In the genomic region with DNA sequence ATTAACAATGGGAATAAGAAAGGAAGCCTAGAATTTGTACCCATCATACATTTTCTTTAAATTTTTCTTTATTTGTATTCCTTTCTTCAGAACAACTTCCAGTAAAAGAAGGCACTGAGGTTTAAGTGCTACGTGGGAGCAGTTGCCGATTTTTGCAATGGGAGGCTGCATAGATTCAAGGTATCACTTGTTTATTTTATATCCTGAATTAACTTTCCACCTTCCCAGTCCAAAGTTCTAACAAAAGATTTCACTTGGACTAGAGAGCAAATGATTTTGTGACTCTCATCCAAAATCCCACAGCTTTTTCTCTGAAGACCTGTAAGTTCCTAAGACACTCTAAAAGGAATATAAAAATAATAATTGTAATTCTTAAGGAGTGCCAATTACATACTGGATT, we compare ENCODE assay signal across 35 cellular contexts.
"Had no signal": no experiment of that assay in that cellular context is flagged by ENCODE, and none has a peak within 500 bp of the region (broad histone marks: within the 10 kb centered on the region; RNA-seq: fewer than 3 reads in every experiment).

No MANE protein-coding gene starts in this region.

- H3K4me3 ChIP-seq: body of pancreas, breast epithelium had no signal

- DNase-seq: activated CD4-positive, alpha-beta memory T cell treated with anti-CD3 and anti-CD28 coated beads, Interleukin-2, amount 10 ng/mL, durations not matched to agents 7 days and 5 days; activated CD4-positive, alpha-beta T cell treated with anti-CD3 and anti-CD28 coated beads for 1 hour; activated CD4-positive, alpha-beta T cell treated with anti-CD3 and anti-CD28 coated beads for 36 hours; activated CD4-positive, alpha-beta T cell treated with anti-CD3 and anti-CD28 coated beads for 48 hours; activated CD4-positive, alpha-beta T cell treated with anti-CD3 and anti-CD28 coated beads, Interleukin-2, amount 10 ng/mL, durations not matched to agents 7 days and 5 days; activated CD4-positive, alpha-beta T cell treated with anti-CD3 and anti-CD28 coated beads, Interleukin-2, amount 50 U/mL, for 48 hours; activated CD4-positive, CD25-positive, alpha-beta regulatory T cell; activated CD8-positive, alpha-beta memory T cell treated with anti-CD3 and anti-CD28 coated beads for 24 hours; activated CD8-positive, alpha-beta memory T cell treated with anti-CD3 and anti-CD28 coated beads, Interleukin-2, amount 10 ng/mL, durations not matched to agents 7 days and 5 days; activated CD8-positive, alpha-beta memory T cell treated with anti-CD3 and anti-CD28 coated beads, Interleukin-2, amount 50 U/mL, for 48 hours; activated CD8-positive, alpha-beta T cell treated with anti-CD3 and anti-CD28 coated beads, Interleukin-2, amount 10 ng/mL, durations not matched to agents 7 days and 5 days; activated effector memory CD4-positive, alpha-beta T cell treated with Interleukin-2 at 50 U/mL for 16 hours; activated gamma-delta T cell; activated naive CD4-positive, alpha-beta T cell treated with anti-CD3 and anti-CD28 coated beads, Interleukin-2, amount 10 ng/mL, durations not matched to agents 7 days and 5 days; activated naive CD4-positive, alpha-beta T cell treated with Interleukin-2 at 50 U/mL for 16 hours; activated naive CD8-positive, alpha-beta T cell treated with anti-CD3 and anti-CD28 coated beads, Interleukin-2, amount 10 ng/mL, durations not matched to agents 7 days and 5 days; activated naive CD8-positive, alpha-beta T cell treated with anti-CD3 and anti-CD28 coated beads, Interleukin-2, amount 50 U/mL, for 24 hours; activated T-cell treated with anti-CD3 and anti-CD28 coated beads, Interleukin-2, amount 50 U/mL, for 24 hours; activated T-cell treated with anti-CD3 and anti-CD28 coated beads, Interleukin-2, amount 50 U/mL, for 48 hours; amygdala; anterior cingulate cortex; body of pancreas; brain microvascular endothelial cell; central memory CD4-positive, alpha-beta T cell; T-cell; T-helper 2 cell; T-helper 9 cell; WERI-Rb-1 had no signal

- H3K36me3 Mint-ChIP-seq: activated CD8-positive, alpha-beta memory T cell treated with anti-CD3 and anti-CD28 coated beads, Interleukin-2, amount 10 ng/mL, durations not matched to agents 7 days and 5 days; activated naive CD4-positive, alpha-beta T cell treated with anti-CD3 and anti-CD28 coated beads, Interleukin-2, amount 10 ng/mL, durations not matched to agents 7 days and 5 days; activated naive CD4-positive, alpha-beta T cell treated with anti-CD3 and anti-CD28 coated beads, Interleukin-2, amount 50 U/mL, for 24 hours; activated naive CD8-positive, alpha-beta T cell; activated naive CD8-positive, alpha-beta T cell treated with anti-CD3 and anti-CD28 coated beads, Interleukin-2, amount 10 ng/mL, durations not matched to agents 7 days and 5 days; T-cell had no signal

- H3K4me1 Mint-ChIP-seq: activated CD4-positive, alpha-beta memory T cell treated with anti-CD3 and anti-CD28 coated beads, Interleukin-2, amount 10 ng/mL, durations not matched to agents 7 days and 5 days; activated CD4-positive, alpha-beta T cell treated with anti-CD3 and anti-CD28 coated beads, Interleukin-2, amount 10 ng/mL, durations not matched to agents 7 days and 5 days; activated CD8-positive, alpha-beta memory T cell treated with anti-CD3 and anti-CD28 coated beads, Interleukin-2, amount 10 ng/mL, durations not matched to agents 7 days and 5 days; activated naive CD4-positive, alpha-beta T cell treated with anti-CD3 and anti-CD28 coated beads, Interleukin-2, amount 10 ng/mL, durations not matched to agents 7 days and 5 days; activated naive CD8-positive, alpha-beta T cell treated with anti-CD3 and anti-CD28 coated beads, Interleukin-2, amount 10 ng/mL, durations not matched to agents 7 days and 5 days; T-cell had no signal

- H3K27ac ChIP-seq: body of pancreas, brain microvascular endothelial cell, breast epithelium, WERI-Rb-1 had no signal

- H3K27me3 ChIP-seq: body of pancreas, brain microvascular endothelial cell, breast epithelium had no signal

- H3K4me3 Mint-ChIP-seq: activated CD4-positive, alpha-beta memory T cell treated with anti-CD3 and anti-CD28 coated beads, Interleukin-2, amount 10 ng/mL, durations not matched to agents 7 days and 5 days; activated CD4-positive, alpha-beta T cell treated with anti-CD3 and anti-CD28 coated beads for 36 hours; activated CD4-positive, alpha-beta T cell treated with anti-CD3 and anti-CD28 coated beads, Interleukin-2, amount 10 ng/mL, durations not matched to agents 7 days and 5 days; activated CD8-positive, alpha-beta memory T cell treated with anti-CD3 and anti-CD28 coated beads, Interleukin-2, amount 10 ng/mL, durations not matched to agents 7 days and 5 days; activated CD8-positive, alpha-beta T cell treated with anti-CD3 and anti-CD28 coated beads, Interleukin-2, amount 10 ng/mL, durations not matched to agents 7 days and 5 days; activated naive CD4-positive, alpha-beta T cell treated with anti-CD3 and anti-CD28 coated beads, Interleukin-2, amount 10 ng/mL, durations not matched to agents 7 days and 5 days; activated naive CD4-positive, alpha-beta T cell treated with anti-CD3 and anti-CD28 coated beads, Interleukin-2, amount 50 U/mL, for 24 hours; activated naive CD8-positive, alpha-beta T cell; activated naive CD8-positive, alpha-beta T cell treated with anti-CD3 and anti-CD28 coated beads, Interleukin-2, amount 10 ng/mL, durations not matched to agents 7 days and 5 days; activated naive CD8-positive, alpha-beta T cell treated with anti-CD3 and anti-CD28 coated beads, Interleukin-2, amount 50 U/mL, for 24 hours; activated T-cell treated with anti-CD3 and anti-CD28 coated beads, Interleukin-2, amount 50 U/mL, for 24 hours; T-cell; T-helper 2 cell treated with Interferon-gamma antibody and Interleukin-4, amounts not matched to agents 5 μg/mL and 100 μg/mL, for 36 hours; WTC11 had no signal

- H3K4me1 ChIP-seq: body of pancreas, breast epithelium had no signal

- H3K36me3 ChIP-seq: brain microvascular endothelial cell, breast epithelium, WERI-Rb-1 had no signal

- H3K27me3 Mint-ChIP-seq: activated CD4-positive, alpha-beta memory T cell treated with anti-CD3 and anti-CD28 coated beads, Interleukin-2, amount 10 ng/mL, durations not matched to agents 7 days and 5 days; activated CD4-positive, alpha-beta T cell treated with anti-CD3 and anti-CD28 coated beads for 36 hours; activated naive CD4-positive, alpha-beta T cell treated with anti-CD3 and anti-CD28 coated beads, Interleukin-2, amount 50 U/mL, for 24 hours; activated naive CD8-positive, alpha-beta T cell; activated naive CD8-positive, alpha-beta T cell treated with anti-CD3 and anti-CD28 coated beads, Interleukin-2, amount 50 U/mL, for 24 hours; activated T-cell treated with anti-CD3 and anti-CD28 coated beads, Interleukin-2, amount 50 U/mL, for 24 hours; T-cell had no signal

- H3K9me3 ChIP-seq: body of pancreas had no signal

- H3K27ac Mint-ChIP-seq: activated CD4-positive, alpha-beta memory T cell treated with anti-CD3 and anti-CD28 coated beads, Interleukin-2, amount 10 ng/mL, durations not matched to agents 7 days and 5 days; activated CD4-positive, alpha-beta T cell treated with anti-CD3 and anti-CD28 coated beads for 36 hours; activated CD4-positive, alpha-beta T cell treated with anti-CD3 and anti-CD28 coated beads, Interleukin-2, amount 10 ng/mL, durations not matched to agents 7 days and 5 days; activated CD8-positive, alpha-beta memory T cell treated with anti-CD3 and anti-CD28 coated beads, Interleukin-2, amount 10 ng/mL, durations not matched to agents 7 days and 5 days; activated CD8-positive, alpha-beta T cell treated with anti-CD3 and anti-CD28 coated beads, Interleukin-2, amount 10 ng/mL, durations not matched to agents 7 days and 5 days; activated naive CD4-positive, alpha-beta T cell treated with anti-CD3 and anti-CD28 coated beads, Interleukin-2, amount 10 ng/mL, durations not matched to agents 7 days and 5 days; activated naive CD4-positive, alpha-beta T cell treated with anti-CD3 and anti-CD28 coated beads, Interleukin-2, amount 50 U/mL, for 24 hours; activated naive CD8-positive, alpha-beta T cell; activated naive CD8-positive, alpha-beta T cell treated with anti-CD3 and anti-CD28 coated beads, Interleukin-2, amount 10 ng/mL, durations not matched to agents 7 days and 5 days; activated naive CD8-positive, alpha-beta T cell treated with anti-CD3 and anti-CD28 coated beads, Interleukin-2, amount 50 U/mL, for 24 hours; activated T-cell treated with anti-CD3 and anti-CD28 coated beads, Interleukin-2, amount 50 U/mL, for 24 hours; activated T-helper 2 cell treated with anti-CD3 and anti-CD28 coated beads, Interferon-gamma antibody, Interleukin-2, Interleukin-4, amounts not matched to agents 10 μg/mL and 5 μg/mL and 100 μg/mL, durations not matched to agents 14 hours and 24 hours and 36 hours; T-cell; T-helper 2 cell treated with Interferon-gamma antibody and Interleukin-4, amounts not matched to agents 5 μg/mL and 100 μg/mL, for 36 hours had no signal

- ATAC-seq: activated CD4-positive, alpha-beta T cell treated with anti-CD3 and anti-CD28 coated beads for 36 hours; activated CD4-positive, CD25-positive, alpha-beta regulatory T cell treated with anti-CD3 and anti-CD28 coated beads, Interleukin-2, amount 50 U/mL, for 24 hours; activated CD8-positive, alpha-beta memory T cell treated with anti-CD3 and anti-CD28 coated beads, Interleukin-2, amount 10 ng/mL, durations not matched to agents 7 days and 5 days; activated CD8-positive, alpha-beta T cell treated with anti-CD3 and anti-CD28 coated beads, Interleukin-2, amount 10 ng/mL, durations not matched to agents 7 days and 5 days; activated naive CD8-positive, alpha-beta T cell treated with anti-CD3 and anti-CD28 coated beads, Interleukin-2, amount 50 U/mL, for 24 hours; body of pancreas; T-cell; WTC11 had no signal
